ENCODE assay signal across 1 cellular context in genomic region chr9:116155700-116156045, GRCh38.
A peak's percentile ranks its signal among the peaks of the same experiment; 100 is the strongest.
TF ChIP-seq lines count a peak whose summit lies in the region.

No MANE protein-coding gene starts in this region.

TF ChIP-seq in H1, 55 proteins besides CTCF, POLR2A, EP300 and RAD21:
- peak; percentile 28; the same call in 1 of the 2 replicates for TF ChIP-seq CREB1 (IDR thresholded peaks at IDR 0.05)
- TF ChIP-seq JUND (IDR thresholded peaks at IDR 0.05; ENCODE audit: low read length) = peak; percentile 56; the same call in 1 of the 2 replicates
- TF ChIP-seq GTF2F1 (IDR thresholded peaks at IDR 0.05; ENCODE audit: borderline replicate concordance, low read depth, low read length) = no peak
- TF ChIP-seq HDAC6 (IDR thresholded peaks at IDR 0.05; ENCODE audit: low read depth, low read length) = no peak
- peak; percentile 20 for TF ChIP-seq RNF2 (IDR thresholded peaks at IDR 0.05; ENCODE audit: borderline replicate concordance, low read depth, low read length, missing control alignments, poor library complexity, severe bottlenecking)
